ENCODE assay signal across 11 cellular contexts in genomic region chr7:74029991-74030415, GRCh38. TPM values are rescaled to one million over a fixed set of nuclear protein-coding genes. Genes with fewer than 3 reads are reported as not detected.
DNase-seq lines count a peak whose midpoint lies in the region; ATAC-seq and TF ChIP-seq lines count a peak whose summit lies in the region.
"Had no signal": no experiment of that assay in that cellular context is flagged by ENCODE, and none has a peak within 500 bp of the region (broad histone marks: within the 10 kb centered on the region; RNA-seq: fewer than 3 reads in every experiment).

No MANE protein-coding gene starts in this region.

- peak overlapping the region; percentile 13 for H3K9ac ChIP-seq in endodermal cell (ENCODE audit: extremely low read depth, low read length, poor library complexity, severe bottlenecking)

- intact Hi-C loops in transverse colon (cut with DNase I; ENCODE audit: low total_unique reads), result no loop called here

- DNase-seq in NCI-H1417 (lab: John Stamatoyannopoulos, UW), result peak in 2 of 3 experiments; percentile 21 to 38
- no peak for DNase-seq in NCI-H1417 treated with DMSO at 0.1 percent for 48 hours (lab: John Stamatoyannopoulos, UW)
- no peak for DNase-seq in endodermal cell
- no peak for DNase-seq in transverse colon
- DNase-seq in midbrain (lab: John Stamatoyannopoulos, UW), result no peak
- no peak for DNase-seq in activated CD4-positive, CD25-positive, alpha-beta regulatory T cell treated with anti-CD3 and anti-CD28 coated beads, Interleukin-2, amount 50 U/mL, for 72 hours

- peak overlapping the region; percentile 66 for H3K27ac ChIP-seq in endodermal cell (ENCODE audit: low read depth, low read length)
- H3K27ac ChIP-seq in transverse colon, result peak overlapping the region; percentile 58 to 95 (median 81)
- H3K27ac ChIP-seq: 22Rv1 had no signal

- peaks cover 15% of the 10 kb centered on the region for H3K4me1 Mint-ChIP-seq in endodermal cell
- peaks cover 69% of the 10 kb centered on the region for H3K4me1 Mint-ChIP-seq in nephron

- no peaks in the 10 kb centered on the region for H3K27me3 ChIP-seq in endodermal cell (ENCODE audit: control insufficient read depth, insufficient read depth, low read length, poor library complexity, severe bottlenecking)
- H3K27me3 ChIP-seq in transverse colon, result peaks cover 6% of the 10 kb centered on the region

- no peaks in the 10 kb centered on the region for H3K36me3 Mint-ChIP-seq in endodermal cell (ENCODE audit: low read depth)
- H3K36me3 Mint-ChIP-seq in nephron (ENCODE audit: low read depth), result no peaks in the 10 kb centered on the region

- H3K27me3 Mint-ChIP-seq in endodermal cell (ENCODE audit: insufficient read depth) (peaks cover 16% of the 10 kb centered on the region), nephron (ENCODE audit: low read depth) (peaks cover 4% of the 10 kb centered on the region)

- H3K4me3 ChIP-seq in endodermal cell (ENCODE audit: low read length) (no peak overlapping the region), transverse colon (peak overlapping the region in 3 of 4 donors; percentile 37 to 49 (median 45))

- H3K9me3 ChIP-seq in endodermal cell (ENCODE audit: control insufficient read depth, low read length) (no peaks in the 10 kb centered on the region), transverse colon (no peaks in the 10 kb centered on the region)

- peaks cover 10% of the 10 kb centered on the region for H3K4me1 ChIP-seq in endodermal cell (ENCODE audit: control insufficient read depth, insufficient read depth, low read length)
- peaks cover 29 to 54% (median 43%) of the 10 kb centered on the region in 4 donors for H3K4me1 ChIP-seq in transverse colon

- H3K27ac Mint-ChIP-seq in endodermal cell (no peak overlapping the region), nephron (peak overlapping the region in 2 of 3 experiments; percentile 56 to 69)
- H3K27ac Mint-ChIP-seq: activated T-helper 1 cell treated with anti-CD3 and anti-CD28 coated beads, Interleukin-12 subunit alpha, Interleukin-12 subunit beta, Interleukin-2, Interleukin-4 antibody, amounts not matched to agents 30 ng/mL and 10 ng/mL and 1 ng/mL, durations not matched to agents 14 hours and 24 hours and 36 hours had no signal

- 66 to 74% methylated on average over 2 to 7 of the region's 8 CpGs for WGBS in endodermal cell (ENCODE audit: insufficient coverage in 1 of 2, insufficient read length in 1 of 2), 2 experiments
- WGBS in transverse colon (ENCODE audit: low coverage in 1 of 2), 2 donors, result 42 to 43% methylated on average over 3 to 8 of the region's 8 CpGs

- H3K4me3 Mint-ChIP-seq in endodermal cell (no peak overlapping the region), nephron (peak overlapping the region; percentile 43 to 86 (median 80))
- H3K4me3 Mint-ChIP-seq: activated T-helper 1 cell treated with anti-CD3 and anti-CD28 coated beads, Interleukin-12 subunit alpha, Interleukin-12 subunit beta, Interleukin-2, Interleukin-4 antibody, amounts not matched to agents 30 ng/mL and 10 ng/mL and 1 ng/mL, durations not matched to agents 14 hours and 24 hours and 36 hours had no signal

- TF ChIP-seq POLR2A in transverse colon (IDR thresholded peaks at IDR 0.05), result no peak

- no peaks in the 10 kb centered on the region for H3K36me3 ChIP-seq in endodermal cell (ENCODE audit: control insufficient read depth, insufficient read depth, low read length)
- H3K36me3 ChIP-seq in transverse colon, result no peaks in the 10 kb centered on the region

- in situ Hi-C loops in transverse colon (cut with MboI; ENCODE audit: low pct_ligation_motif_present in 1 of 4, low pct_unique_long_range_greater_than_20kb in 1 of 4, low sequenced_read_pairs in 3 of 4), result loop anchor here in 3 of 4 donors (10.0 kb wide), 1 partner anchor 155 kb away; no protein-coding TSS in a partner anchor

- ATAC-seq in GM19328 (IDR thresholded peaks at IDR 0.05; ENCODE audit: unreplicated experiment), result no peak

- TF ChIP-seq CTCF in endodermal cell (conservative IDR thresholded peaks at IDR 0.05), result no peak
- no peak for TF ChIP-seq CTCF in nephron (IDR thresholded peaks at IDR 0.05; ENCODE audit: unreplicated experiment in 3 of 3)
- TF ChIP-seq CTCF in transverse colon (IDR thresholded peaks at IDR 0.05), result no peak

- H3K9me3 Mint-ChIP-seq in endodermal cell (no peaks in the 10 kb centered on the region), nephron (no peaks in the 10 kb centered on the region)
- H3K9me3 Mint-ChIP-seq: activated T-helper 1 cell treated with anti-CD3 and anti-CD28 coated beads, Interleukin-12 subunit alpha, Interleukin-12 subunit beta, Interleukin-2, Interleukin-4 antibody, amounts not matched to agents 30 ng/mL and 10 ng/mL and 1 ng/mL, durations not matched to agents 14 hours and 24 hours and 36 hours had no signal

- no peak for TF ChIP-seq EP300 in transverse colon (IDR thresholded peaks at IDR 0.05; ENCODE audit: low read depth)

RNA-seq across cellular contexts. Expression of gene ELN, which starts 2.0 kb away (rescaled TPM):
- total RNA-seq in endodermal cell (1 to 10 TPM in 1 of 2 donors, under 1 TPM in 1; 0.70 to 1.6 TPM), transverse colon (100 to 1,000 TPM in 1 of 4 donors, 10 to 100 TPM in 2, 1 to 10 TPM in 1; 8.4 to 147 (median 25.8) TPM)
- 78.5 TPM for polyA plus RNA-seq in endodermal cell (2013, experiment 1 of 2)
- 61.1 TPM for polyA plus RNA-seq in endodermal cell (2013, experiment 2 of 2)
- total RNA-seq: activated T-helper 1 cell treated with anti-CD3 and anti-CD28 coated beads, Interleukin-12 subunit alpha, Interleukin-12 subunit beta, Interleukin-2, Interleukin-4 antibody, amounts not matched to agents 30 ng/mL and 10 ng/mL and 1 ng/mL, durations not matched to agents 14 hours and 24 hours and 36 hours had no signal
- polyA plus RNA-seq: keratinocyte had no signal

RNA-seq across cellular contexts. Expression of gene LIMK1, which starts 53.6 kb away (rescaled TPM):
- total RNA-seq in endodermal cell (10 to 100 TPM; 83.9 TPM), transverse colon (10 to 100 TPM; 13.4 to 44.2 (median 27.1) TPM)
- 53.1 TPM for polyA plus RNA-seq in endodermal cell (2013, experiment 1 of 2)
- 54.2 TPM for polyA plus RNA-seq in endodermal cell (2013, experiment 2 of 2)

Comparison
In these comparisons a context has a peak if more than half of its experiments do, and no peak if none do; other contexts are left out.
1. DNase-seq: peak in NCI-H1417 (2 of 3); none in NCI-H1417 treated with DMSO at 0.1 percent for 48 hours (single experiment), endodermal cell (single experiment), transverse colon (single experiment), midbrain (single experiment) and activated CD4-positive, CD25-positive, alpha-beta regulatory T cell treated with anti-CD3 and anti-CD28 coated beads, Interleukin-2, amount 50 U/mL, for 72 hours (single experiment).